ENCODE assay signal across 38 cellular contexts in the genomic region with DNA sequence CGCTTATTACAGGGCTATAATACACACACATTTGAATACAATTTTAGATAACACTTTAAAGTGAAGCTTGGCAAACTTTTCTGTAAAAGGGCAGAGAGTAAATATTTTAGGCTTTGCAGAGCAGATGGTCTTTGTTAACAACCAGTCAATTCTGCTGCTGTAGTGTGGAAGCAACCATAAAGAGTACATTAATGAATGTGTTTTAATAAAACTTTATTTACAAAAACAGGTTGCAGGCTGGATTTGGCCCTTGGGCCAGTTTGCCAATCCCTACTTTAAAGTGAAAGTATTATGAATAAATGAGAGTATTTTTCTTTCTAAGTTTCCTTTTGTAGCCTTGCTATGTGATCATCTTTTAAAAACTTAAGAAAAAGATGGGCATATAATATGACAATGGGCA. TPM values are rescaled to one million over a fixed set of nuclear protein-coding genes. Genes with fewer than 3 reads are reported as not detected.
"Had no signal": no experiment of that assay in that cellular context is flagged by ENCODE, and none has a peak within 500 bp of the region (broad histone marks: within the 10 kb centered on the region; RNA-seq: fewer than 3 reads in every experiment).

No MANE protein-coding gene starts in this region.

- DNase-seq: Karpas-422, Kasumi-1, MG63, MV-4-11, NCI-H1048, NCI-H1092, NCI-H1092 treated with DMSO at 0.1 percent for 48 hours, NCI-H1105, NCI-H1105 treated with DMSO at 0.1 percent for 48 hours, NCI-H1417, NCI-H1417 treated with DMSO at 0.1 percent for 48 hours, NCI-H1436, NCI-H1436 treated with DMSO at 0.1 percent for 48 hours, NCI-H146, NCI-H1694, NCI-H1694 treated with DMSO at 0.1 percent for 48 hours, NCI-H187, NCI-H187 treated with DMSO at 0.1 percent for 48 hours, NCI-H1930, NCI-H2029, NCI-H2029 treated with DMSO at 0.1 percent for 48 hours, NCI-H2081, NCI-H2081 treated with DMSO at 0.1 percent for 48 hours, NCI-H2107, NCI-H2171, NCI-H2171 treated with DMSO at 0.1 percent for 48 hours, NCI-H2227 treated with DMSO at 0.1 percent for 48 hours, NCI-H226, NCI-H345, NCI-H446, NCI-H446 treated with DMSO at 0.1 percent for 48 hours, NCI-H510A, NCI-H510A treated with DMSO at 0.1 percent for 48 hours, NCI-H524 had no signal

- H3K4me3 ChIP-seq: MG63 had no signal

- H3K9me3 ChIP-seq: MG63 had no signal

- H3K36me3 ChIP-seq: MG63 had no signal

RNA-seq across cellular contexts. Expression of gene ANKRD34C, which starts 20.7 kb away (rescaled TPM):
- total RNA-seq: LHCN-M2, M059J, MCF 10A, NCI-H460 had no signal
